1 cellular context compared by ENCODE assay signal in the genomic region with DNA sequence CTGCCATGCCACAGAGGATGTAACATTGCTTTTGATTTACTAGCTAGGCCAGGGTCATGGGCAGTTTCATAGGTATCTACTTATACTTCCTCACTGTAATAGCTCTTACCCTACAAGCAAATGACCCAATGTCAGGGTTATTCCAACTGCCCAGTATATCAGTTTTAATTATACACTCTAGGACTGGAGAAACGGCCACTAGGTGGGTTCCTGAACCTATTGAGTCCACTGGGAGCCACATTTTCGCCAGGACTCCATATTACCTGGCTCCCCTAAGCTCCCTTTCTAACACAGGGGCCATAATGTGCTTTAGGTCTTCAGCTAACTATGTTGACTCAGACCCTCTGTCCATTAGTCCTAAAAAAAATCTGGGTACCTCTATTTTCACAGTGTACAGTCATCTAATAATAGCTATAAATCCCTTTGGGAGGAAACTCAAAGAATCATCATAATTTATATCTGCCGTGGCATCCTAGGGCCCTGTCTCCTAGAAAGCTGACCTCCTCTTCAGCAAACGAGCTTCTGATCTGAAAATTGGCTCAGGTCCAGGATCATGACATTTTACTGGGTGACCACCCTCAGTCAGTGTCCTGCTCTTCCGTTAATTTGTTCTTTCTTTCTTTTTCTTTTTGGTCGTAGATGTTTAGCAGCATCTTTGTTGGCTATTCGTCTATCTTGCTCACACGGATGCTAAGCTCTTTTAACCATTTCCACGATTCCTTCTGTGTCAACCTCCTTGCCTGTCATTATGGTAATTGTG.
TF ChIP-seq lines count a peak whose summit lies in the region.

No MANE protein-coding gene starts in this region.

TF ChIP-seq in SK-N-SH, 30 proteins besides CTCF, POLR2A, EP300 and RAD21 (continued from another document):
- TF ChIP-seq IRF3 (IDR thresholded peaks at IDR 0.05; ENCODE audit: low read depth, low read length) (no peak), NRF1 (IDR thresholded peaks at IDR 0.05; ENCODE audit: low read depth, low read length) (no peak), TEAD4 (IDR thresholded peaks at IDR 0.05; ENCODE audit: borderline replicate concordance, insufficient read depth) (no peak), SIN3A (IDR thresholded peaks at IDR 0.05; ENCODE audit: borderline replicate concordance, low read depth, low read length) (no peak), RFX5 (IDR thresholded peaks at IDR 0.05; ENCODE audit: low read length) (no peak), YY1 (IDR thresholded peaks at IDR 0.05; ENCODE audit: low read depth) (no peak), TCF12 (IDR thresholded peaks at IDR 0.05) (no peak), FOSL2 (IDR thresholded peaks at IDR 0.05; ENCODE audit: borderline replicate concordance, low read depth) (no peak), RCOR1 (IDR thresholded peaks at IDR 0.05; ENCODE audit: low read length) (no peak), EZH2phosphoT487 (IDR thresholded peaks at IDR 0.05; ENCODE audit: borderline replicate concordance, low read depth) (no peak), USF2 (IDR thresholded peaks at IDR 0.05; ENCODE audit: borderline replicate concordance, low read depth, low read length) (no peak), MXI1 (IDR thresholded peaks at IDR 0.05; ENCODE audit: low read depth, low read length) (no peak)
- TF ChIP-seq, protein P1, sequence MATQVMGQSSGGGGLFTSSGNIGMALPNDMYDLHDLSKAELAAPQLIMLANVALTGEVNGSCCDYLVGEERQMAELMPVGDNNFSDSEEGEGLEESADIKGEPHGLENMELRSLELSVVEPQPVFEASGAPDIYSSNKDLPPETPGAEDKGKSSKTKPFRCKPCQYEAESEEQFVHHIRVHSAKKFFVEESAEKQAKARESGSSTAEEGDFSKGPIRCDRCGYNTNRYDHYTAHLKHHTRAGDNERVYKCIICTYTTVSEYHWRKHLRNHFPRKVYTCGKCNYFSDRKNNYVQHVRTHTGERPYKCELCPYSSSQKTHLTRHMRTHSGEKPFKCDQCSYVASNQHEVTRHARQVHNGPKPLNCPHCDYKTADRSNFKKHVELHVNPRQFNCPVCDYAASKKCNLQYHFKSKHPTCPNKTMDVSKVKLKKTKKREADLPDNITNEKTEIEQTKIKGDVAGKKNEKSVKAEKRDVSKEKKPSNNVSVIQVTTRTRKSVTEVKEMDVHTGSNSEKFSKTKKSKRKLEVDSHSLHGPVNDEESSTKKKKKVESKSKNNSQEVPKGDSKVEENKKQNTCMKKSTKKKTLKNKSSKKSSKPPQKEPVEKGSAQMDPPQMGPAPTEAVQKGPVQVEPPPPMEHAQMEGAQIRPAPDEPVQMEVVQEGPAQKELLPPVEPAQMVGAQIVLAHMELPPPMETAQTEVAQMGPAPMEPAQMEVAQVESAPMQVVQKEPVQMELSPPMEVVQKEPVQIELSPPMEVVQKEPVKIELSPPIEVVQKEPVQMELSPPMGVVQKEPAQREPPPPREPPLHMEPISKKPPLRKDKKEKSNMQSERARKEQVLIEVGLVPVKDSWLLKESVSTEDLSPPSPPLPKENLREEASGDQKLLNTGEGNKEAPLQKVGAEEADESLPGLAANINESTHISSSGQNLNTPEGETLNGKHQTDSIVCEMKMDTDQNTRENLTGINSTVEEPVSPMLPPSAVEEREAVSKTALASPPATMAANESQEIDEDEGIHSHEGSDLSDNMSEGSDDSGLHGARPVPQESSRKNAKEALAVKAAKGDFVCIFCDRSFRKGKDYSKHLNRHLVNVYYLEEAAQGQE (IDR thresholded peaks at IDR 0.05; ENCODE audit: low read depth, low read length): no peak
